Comparison of ENCODE assay signal across 9 cellular contexts in the genomic region with DNA sequence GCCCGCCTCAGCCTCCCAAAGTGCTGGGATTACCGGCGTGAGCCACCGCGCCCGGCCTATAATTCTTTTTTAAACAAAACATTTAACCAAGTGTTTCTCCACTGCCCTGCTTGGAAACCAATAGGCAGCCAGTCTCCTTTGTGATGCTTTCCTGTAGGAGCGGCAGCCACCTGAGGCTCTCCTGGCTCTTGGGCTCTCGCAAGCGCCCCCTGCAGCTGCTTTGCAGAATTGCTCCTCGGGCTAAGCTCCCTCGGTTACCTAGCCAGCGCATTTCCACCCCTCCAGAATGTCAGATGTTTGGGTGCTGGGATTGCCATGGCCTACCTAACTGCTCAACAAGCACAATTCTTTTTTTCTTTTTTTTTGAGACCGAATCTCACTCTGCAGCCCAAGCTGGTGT. TPM values are rescaled to one million over a fixed set of nuclear protein-coding genes. Genes with fewer than 3 reads are reported as not detected.
A peak's percentile ranks its signal among the peaks of the same experiment; 100 is the strongest.
DNase-seq lines count a peak whose midpoint lies in the region; ATAC-seq, FAIRE-seq and TF ChIP-seq lines count a peak whose summit lies in the region.
"Had no signal": no experiment of that assay in that cellular context is flagged by ENCODE, and none has a peak within 500 bp of the region (broad histone marks: within the 10 kb centered on the region; RNA-seq: fewer than 3 reads in every experiment).

No MANE protein-coding gene starts in this region.

- no peak overlapping the region for H3K14ac ChIP-seq in H1 (ENCODE audit: insufficient read length)

- H3K9ac ChIP-seq in H1 (replicated peaks in 1 of 4; ENCODE audit: extremely low read depth in 1 of 4, low read depth in 3 of 4, low read length in 3 of 4): no peak overlapping the region

- H3K9me3 ChIP-seq in breast epithelium (no peaks in the 10 kb centered on the region), Peyer's patch (no peaks in the 10 kb centered on the region), H1 (ENCODE audit: insufficient read depth in 2 of 2, low read depth in 1 of 2, low read length in 1 of 2) (peaks cover 3 to 5% of the 10 kb centered on the region in 2 experiments; a peak in 2 of 4 replicates)

- no peak overlapping the region for H2BK20ac ChIP-seq in H1 (ENCODE audit: low read length)

- POLR2A ChIA-PET in MCF 10A (lab: Yijun Ruan, JAX): interaction anchor here (0.7 to 4.1 kb wide), 2 partner anchors 27 to 911 kb away, joined by 3 to 24 read pairs; a partner anchor contains a TSS
- POLR2A ChIA-PET in H1 (lab: Charles Lee; ENCODE audit: partially characterized antibody): interaction anchor here (0.6 to 2.1 kb wide), 4 partner anchors 11 to 1454 kb away, joined by 3 to 5 read pairs (median 3); no protein-coding TSS in a partner anchor

- TF ChIP-seq EP300 in H1 (IDR thresholded peaks at IDR 0.05; ENCODE audit: borderline replicate concordance in 1 of 2, low read depth in 2 of 2, low read length in 2 of 2): no peak

- no peak overlapping the region for H2BK120ac ChIP-seq in H1 (replicated peaks; ENCODE audit: low read depth, low read length)

- H3K4me2 ChIP-seq in H1 (ENCODE audit: insufficient read depth in 1 of 2, low read depth in 2 of 2, low read length in 2 of 2): no peak overlapping the region

- no peak overlapping the region for H2AFZ ChIP-seq in H1 (ENCODE audit: low read length)

- no peak overlapping the region for H3K56ac ChIP-seq in H1 (replicated peaks; ENCODE audit: insufficient read length, low read depth, low read length)

- FAIRE-seq in H1 (lab: Jason Lieb, UNC): peak; percentile 71

- H4K91ac ChIP-seq in H1 (replicated peaks; ENCODE audit: insufficient read length, low read length): no peak overlapping the region

- no peaks in the 10 kb centered on the region for H3K27me3 Mint-ChIP-seq in MCF 10A (ENCODE audit: insufficient read depth, unreplicated experiment)

- TF ChIP-seq RAD21 in H1 (IDR thresholded peaks at IDR 0.05 in 1 of 2, conservative IDR thresholded peaks at IDR 0.05 in 1 of 2; ENCODE audit: low read depth in 2 of 2, low read length in 2 of 2): peak; percentile 62 to 72

- no peak overlapping the region for H3K4ac ChIP-seq in H1 (replicated peaks; ENCODE audit: insufficient read length, low read depth, low read length)

- no peak overlapping the region for H2BK5ac ChIP-seq in H1 (ENCODE audit: low read depth, low read length)

- H3K4me3 ChIP-seq in breast epithelium (no peak overlapping the region), Peyer's patch (no peak overlapping the region), H1 (ENCODE audit: extremely low read depth in 1 of 4, insufficient read depth in 2 of 4, low read depth in 3 of 4, low read length in 4 of 4) (no peak overlapping the region)

- H3K23me2 ChIP-seq in H1 (ENCODE audit: low read depth, low read length): no peaks in the 10 kb centered on the region

- H3K27ac ChIP-seq in breast epithelium (no peak overlapping the region), Peyer's patch (no peak overlapping the region), H1 (ENCODE audit: low read depth, low read length) (no peak overlapping the region)

- TF ChIP-seq CTCF in MCF 10A (IDR thresholded peaks at IDR 0.05; ENCODE audit: unreplicated experiment): peak; percentile 40
- TF ChIP-seq CTCF in breast epithelium (IDR thresholded peaks at IDR 0.05): no peak
- peak in 4 of 6 experiments; percentile 26 to 39 (median 30) for TF ChIP-seq CTCF in Peyer's patch (IDR thresholded peaks at IDR 0.05)
- peak; percentile 82 to 94 (median 85) for TF ChIP-seq CTCF in H1 (IDR thresholded peaks at IDR 0.05; ENCODE audit: control extremely low read depth in 1 of 3, insufficient read depth in 1 of 3, low read depth in 1 of 3, low read length in 3 of 3)

- DNase-seq in MCF 10A (ENCODE audit: unreplicated experiment) (no peak), breast epithelium (ENCODE audit: low spot score in 2 of 2) (no peak), Peyer's patch (peak in 1 of 3 donors; percentile 52), H1 (ENCODE audit: low read depth in 1 of 2, low spot score in 2 of 2) (peak; percentile 73 to 95), NCI-H1417 treated with DMSO at 0.1 percent for 48 hours (lab: John Stamatoyannopoulos, UW) (no peak), NCI-H226 (no peak)
- peak in 2 of 3 donors; percentile 39 to 40 for DNase-seq in stimulated activated CD4-positive, alpha-beta T cell treated with anti-CD3 and anti-CD28 coated beads, TNF-alpha, amount 100 ng/mL, for 48 hours (ENCODE audit: low read depth in 3 of 3)

- CTCF ChIA-PET in MCF 10A (lab: Yijun Ruan, JAX): interaction anchor here (0.7 to 3.1 kb wide), 5 partner anchors 26 to 297 kb away, joined by 3 to 12 read pairs (median 3); a partner anchor contains a TSS
- CTCF ChIA-PET in H1 (lab: Charles Lee; ENCODE audit: partially characterized antibody): interaction anchor here (0.6 to 5.0 kb wide), 25 partner anchors 11 to 861 kb away, joined by 3 to 59 read pairs (median 3); no protein-coding TSS in a partner anchor

- H4K20me1 ChIP-seq in H1 (replicated peaks in 1 of 2; ENCODE audit: control insufficient read depth in 1 of 2, insufficient read depth in 2 of 2, low read length in 2 of 2): no peaks in the 10 kb centered on the region

- no peak overlapping the region for H2AK5ac ChIP-seq in H1 (ENCODE audit: low read depth, low read length)

- H4K8ac ChIP-seq in H1 (ENCODE audit: extremely low read depth, insufficient read depth, low read length): no peak overlapping the region

- no peak overlapping the region for H2BK12ac ChIP-seq in H1 (ENCODE audit: low read depth, low read length)

- H3K36me3 ChIP-seq in breast epithelium (no peaks in the 10 kb centered on the region), Peyer's patch (peaks cover 0 to 13% (median 0%) of the 10 kb centered on the region in 3 donors), H1 (ENCODE audit: control insufficient read depth in 2 of 4, insufficient read depth in 4 of 4, low read length in 3 of 4) (peaks cover 0 to 12% (median 5%) of the 10 kb centered on the region in 4 experiments; a peak in 4 of 8 replicates)

- no peak overlapping the region for H3K27ac Mint-ChIP-seq in MCF 10A (ENCODE audit: low read depth, unreplicated experiment)

- peaks cover 31% of the 10 kb centered on the region for H3K36me3 Mint-ChIP-seq in MCF 10A (ENCODE audit: insufficient read depth, unreplicated experiment)

- BruUV-seq in MCF 10A (replicated peaks; lab: Mats Ljungman, UMichigan): no TSS peak

- peaks cover 7% of the 10 kb centered on the region for H3K9me3 Mint-ChIP-seq in MCF 10A (ENCODE audit: unreplicated experiment)

- no peak overlapping the region for H3K18ac ChIP-seq in H1 (ENCODE audit: extremely low read depth, low read length)

- TF ChIP-seq POLR2A in breast epithelium (IDR thresholded peaks at IDR 0.05) (no peak), Peyer's patch (IDR thresholded peaks at IDR 0.05) (no peak), H1 (IDR thresholded peaks at IDR 0.05; ENCODE audit: control extremely low read depth in 1 of 2, low read depth in 2 of 2, low read length in 2 of 2) (no peak)

- no peak overlapping the region for H4K5ac ChIP-seq in H1 (ENCODE audit: insufficient read length, low read depth, low read length)

- H3K27me3 ChIP-seq in breast epithelium (no peaks in the 10 kb centered on the region), Peyer's patch (no peaks in the 10 kb centered on the region), H1 (replicated peaks in 1 of 4; ENCODE audit: control insufficient read depth in 3 of 4, extremely low read depth in 1 of 4, insufficient read depth in 3 of 4, low read length in 3 of 4) (no peaks in the 10 kb centered on the region)

- H3K4me1 ChIP-seq in breast epithelium (peaks cover 0 to 18% of the 10 kb centered on the region in 2 donors), Peyer's patch (peaks cover 0 to 13% (median under 1%) of the 10 kb centered on the region in 4 donors), H1 (replicated peaks in 1 of 4; ENCODE audit: control insufficient read depth in 3 of 4, insufficient read depth in 4 of 4, low read length in 3 of 4) (no peaks in the 10 kb centered on the region; a peak in 1 of 7 replicates)

- no peak for ATAC-seq in HG02588 (IDR thresholded peaks at IDR 0.05; ENCODE audit: unreplicated experiment)

- peaks cover 9% of the 10 kb centered on the region; the same call in 1 of the 2 replicates for H3K79me1 ChIP-seq in H1 (ENCODE audit: low read depth, low read length)

- H3K4me1 Mint-ChIP-seq in MCF 10A (ENCODE audit: insufficient read depth, unreplicated experiment): peaks cover 31% of the 10 kb centered on the region

- no peak overlapping the region for H2BK15ac ChIP-seq in H1 (ENCODE audit: low read length)

- WGBS in H1 (ENCODE audit: extremely low coverage in 1 of 2, insufficient coverage in 1 of 2, insufficient read length in 1 of 2, insufficient replicate concordance in 2 of 2, low coverage in 1 of 2, low lambda C conversion rate in 2 of 2, missing lambda C conversion rate in 1 of 2), 2 experiments: 35% methylated on average over 13 of the region's 13 CpGs; no CpG with 5 or more reads in 1 of the 2 experiments

- intact Hi-C loops in MCF 10A (cut with micrococcal nuclease): no loop called here
- intact Hi-C loops in breast epithelium (cut with DNase I; ENCODE audit: low total_unique reads): no loop called here

- no peak overlapping the region for H3K23ac ChIP-seq in H1 (ENCODE audit: insufficient read length)

- no peak overlapping the region for H3K4me3 Mint-ChIP-seq in MCF 10A (ENCODE audit: unreplicated experiment)

- H3K79me2 ChIP-seq in H1 (ENCODE audit: control insufficient read depth in 1 of 2, insufficient read depth in 2 of 2, low read length in 2 of 2): peaks cover 1 to 32% of the 10 kb centered on the region in 2 experiments

RNA-seq across cellular contexts. Expression of a gene that starts 7.7 kb away (rescaled TPM):
- 55.6 and 97.6 TPM in 2 replicates for total RNA-seq in MCF 10A (2022)
- under 1 TPM in 2 of 3 donors, not detected in 1; 0.29 to 0.98 TPM for total RNA-seq in breast epithelium
- total RNA-seq in Peyer's patch: 1 to 10 TPM in 2 of 4 donors, not detected in 2; 1.5 to 3.3 TPM
- total RNA-seq in H1 (2021; fragmentation: NEBNext Ultra II Directional; extraction: Animal tissue kit (Norgen Biotek cat#: 25700)): not detected in 2 replicates
- not detected in 2 replicates for polyA plus RNA-seq in H1 (2011; rRNA removed)
- polyA plus RNA-seq in H1 (2011; cell fraction: cytosol; rRNA removed): not detected
- polyA plus RNA-seq in H1 (2011; cell fraction: nucleus; rRNA removed): 0.14 TPM
- polyA plus RNA-seq in H1 (2012, experiment 1 of 2): 0.58 TPM in 1 of 4 replicates, not detected in the others
- polyA plus RNA-seq in H1 (2012, experiment 2 of 2): not detected
- polyA plus RNA-seq in H1 (2013, experiment 1 of 2): not detected
- polyA plus RNA-seq in H1 (2013, experiment 2 of 2): not detected
- polyA minus RNA-seq in H1 (2011; rRNA and poly(A)+ RNA removed): not detected in 2 replicates
- polyA minus RNA-seq in H1 (2011; cell fraction: cytosol; rRNA and poly(A)+ RNA removed): 12.6 TPM
- 5.8 TPM for polyA minus RNA-seq in H1 (2011; cell fraction: nucleus; rRNA and poly(A)+ RNA removed)
- total RNA-seq: LHCN-M2 had no signal

RNA-seq across cellular contexts. Expression of a gene that starts 8.3 kb away (rescaled TPM):
- total RNA-seq in MCF 10A (2022): 42.5 and 63.2 TPM in 2 replicates
- 10 to 100 TPM; 48.0 to 78.0 (median 70.1) TPM for total RNA-seq in breast epithelium
- 10 to 100 TPM; 34.9 to 61.1 (median 37.4) TPM for total RNA-seq in Peyer's patch
- total RNA-seq in H1 (2021; fragmentation: NEBNext Ultra II Directional; extraction: Animal tissue kit (Norgen Biotek cat#: 25700)): 54.3 TPM in 2 replicates
- 21.3 and 26.8 TPM in 2 replicates for polyA plus RNA-seq in H1 (2011; rRNA removed)
- polyA plus RNA-seq in H1 (2011; cell fraction: cytosol; rRNA removed): 74.6 TPM
- polyA plus RNA-seq in H1 (2011; cell fraction: nucleus; rRNA removed): 16.7 TPM
- polyA plus RNA-seq in H1 (2012, experiment 1 of 2): 53.6 to 74.9 TPM (median 57.3 TPM) in 4 replicates
- polyA plus RNA-seq in H1 (2012, experiment 2 of 2): 9.4 TPM
- 38.8 TPM for polyA plus RNA-seq in H1 (2013, experiment 1 of 2)
- 41.0 TPM for polyA plus RNA-seq in H1 (2013, experiment 2 of 2)
- polyA minus RNA-seq in H1 (2011; rRNA and poly(A)+ RNA removed): 9.8 and 12.3 TPM in 2 replicates
- 15.9 TPM for polyA minus RNA-seq in H1 (2011; cell fraction: cytosol; rRNA and poly(A)+ RNA removed)
- 11.4 TPM for polyA minus RNA-seq in H1 (2011; cell fraction: nucleus; rRNA and poly(A)+ RNA removed)

RNA-seq across cellular contexts. Expression of a gene that starts 14.6 kb away (rescaled TPM):
- total RNA-seq in MCF 10A (2022) (10.6 and 13.0 TPM in 2 replicates), breast epithelium (10 to 100 TPM; 18.9 to 23.6 (median 19.8) TPM), Peyer's patch (10 to 100 TPM; 20.0 to 20.6 (median 20.2) TPM)
- total RNA-seq in H1 (2021; fragmentation: NEBNext Ultra II Directional; extraction: Animal tissue kit (Norgen Biotek cat#: 25700)): 19.1 and 20.5 TPM in 2 replicates
- polyA plus RNA-seq in H1 (2011; rRNA removed): 26.6 and 27.8 TPM in 2 replicates
- polyA plus RNA-seq in H1 (2011; cell fraction: cytosol; rRNA removed): 29.7 TPM
- 12.4 TPM for polyA plus RNA-seq in H1 (2011; cell fraction: nucleus; rRNA removed)
- 13.3 to 16.7 TPM (median 16.1 TPM) in 4 replicates for polyA plus RNA-seq in H1 (2012, experiment 1 of 2)
- polyA plus RNA-seq in H1 (2012, experiment 2 of 2): 17.3 TPM
- polyA plus RNA-seq in H1 (2013, experiment 1 of 2): 16.3 TPM
- 15.6 TPM for polyA plus RNA-seq in H1 (2013, experiment 2 of 2)
- 4.3 and 5.2 TPM in 2 replicates for polyA minus RNA-seq in H1 (2011; rRNA and poly(A)+ RNA removed)
- polyA minus RNA-seq in H1 (2011; cell fraction: cytosol; rRNA and poly(A)+ RNA removed): 11.3 TPM
- 9.9 TPM for polyA minus RNA-seq in H1 (2011; cell fraction: nucleus; rRNA and poly(A)+ RNA removed)

Comparison
In these comparisons a context has a peak if more than half of its experiments do, and no peak if none do; other contexts are left out.
1. CTCF ChIP-seq: peak in MCF 10A (single experiment), Peyer's patch (4 of 6) and H1 (3 of 3); none in breast epithelium (0 of 3).
2. RNA of a gene that starts 7.7 kb away (total RNA-seq): 55.6 to 97.6 TPM in MCF 10A; 1.5 to 3.3 TPM in Peyer's patch, 0.29 to 0.98 TPM in breast epithelium and not detected in H1; every median in the first group is over 10 times any median in the second.
3. DNase-seq: peak in H1 (2 of 2) and stimulated activated CD4-positive, alpha-beta T cell treated with anti-CD3 and anti-CD28 coated beads, TNF-alpha, amount 100 ng/mL, for 48 hours (2 of 3); none in MCF 10A (single experiment), breast epithelium (0 of 2), NCI-H1417 treated with DMSO at 0.1 percent for 48 hours (single experiment) and NCI-H226 (single experiment).